1 cellular context compared by ENCODE assay signal in genomic region chr17:59493867-59494266, GRCh38.
TF ChIP-seq lines count a peak whose summit lies in the region.

No MANE protein-coding gene starts in this region.

TF ChIP-seq in HepG2, 621 proteins besides CTCF, POLR2A, EP300 and RAD21 (continued from another document):
- TF ChIP-seq, protein P1, sequence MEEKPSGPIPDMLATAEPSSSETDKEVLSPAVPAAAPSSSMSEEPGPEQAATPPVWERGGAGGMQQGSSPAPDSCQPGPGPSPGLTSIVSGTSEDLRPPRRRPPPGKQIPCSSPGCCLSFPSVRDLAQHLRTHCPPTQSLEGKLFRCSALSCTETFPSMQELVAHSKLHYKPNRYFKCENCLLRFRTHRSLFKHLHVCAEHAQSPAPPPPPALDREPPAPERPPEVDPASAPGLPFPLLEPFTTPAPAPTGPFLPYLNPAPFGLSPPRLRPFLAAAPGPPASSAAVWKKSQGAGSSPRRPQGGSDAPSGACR (CRISPR knock-in tag; IDR thresholded peaks at IDR 0.05) = no peak
- no peak for TF ChIP-seq ZNF496 (CRISPR knock-in tag; IDR thresholded peaks at IDR 0.05; ENCODE audit: insufficient replicate concordance)
- TF ChIP-seq RFX3 (CRISPR knock-in tag; IDR thresholded peaks at IDR 0.05) = peak; percentile 77
